Comparison of ENCODE assay signal across 1 cellular context in genomic region chr20:49278817-49279676, GRCh38.
TF ChIP-seq lines count a peak whose summit lies in the region.

No MANE protein-coding gene starts in this region.

TF ChIP-seq in liver, 16 proteins besides CTCF, POLR2A, EP300 and RAD21 (continued from another document):
- peak; percentile 43 for TF ChIP-seq REST (IDR thresholded peaks at IDR 0.05)
- peak; percentile 44 for TF ChIP-seq YY1 (IDR thresholded peaks at IDR 0.05)
- no peak for TF ChIP-seq HNF4G (IDR thresholded peaks at IDR 0.05)
- no peak for TF ChIP-seq MAX (IDR thresholded peaks at IDR 0.05)
- no peak for TF ChIP-seq EGR1 (IDR thresholded peaks at IDR 0.05; ENCODE audit: low read depth in 2 of 2)
- peak in 1 of 2 donors; percentile 51 for TF ChIP-seq RXRA (IDR thresholded peaks at IDR 0.05)
TF ChIP-seq in liver: peak in this region for 7.
